21 cellular contexts compared by ENCODE assay signal in the genomic region with DNA sequence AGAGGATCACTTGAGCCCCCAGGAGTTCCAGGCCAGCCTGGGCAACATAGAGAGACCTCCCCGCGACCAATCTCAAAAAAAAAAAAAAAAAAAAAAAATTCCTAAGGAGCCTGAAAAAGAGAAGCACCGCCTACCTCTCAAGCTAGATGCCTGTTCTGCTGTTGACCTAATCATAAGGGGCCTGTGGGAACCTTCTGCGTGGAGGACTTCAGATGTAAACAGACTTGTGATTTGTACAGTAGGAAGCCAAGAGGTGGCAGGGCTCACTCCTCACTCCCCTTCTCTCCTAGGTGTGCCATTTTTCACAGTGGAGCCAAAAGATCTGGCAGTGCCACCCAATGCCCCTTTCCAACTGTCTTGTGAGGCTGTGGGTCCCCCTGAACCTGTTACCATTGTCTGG. TPM values are rescaled to one million over a fixed set of nuclear protein-coding genes. Genes with fewer than 3 reads are reported as not detected.
DNase-seq lines count a peak whose midpoint lies in the region; ATAC-seq and TF ChIP-seq lines count a peak whose summit lies in the region.
"Had no signal": no experiment of that assay in that cellular context is flagged by ENCODE, and none has a peak within 500 bp of the region (broad histone marks: within the 10 kb centered on the region; RNA-seq: fewer than 3 reads in every experiment).

No MANE protein-coding gene starts in this region.

- peaks cover 58% of the 10 kb centered on the region for H3K4me1 ChIP-seq in BLaER1
- H3K4me1 ChIP-seq in hepatocyte (ENCODE audit: insufficient read depth): peaks cover 80% of the 10 kb centered on the region
- peaks cover 38% of the 10 kb centered on the region for H3K4me1 ChIP-seq in ovary (ENCODE audit: insufficient read depth)

- no peak overlapping the region for H3K27ac Mint-ChIP-seq in T-helper 17 cell
- H3K27ac Mint-ChIP-seq: CD4-positive, CD25-positive, alpha-beta regulatory T cell; stimulated activated naive CD8-positive, alpha-beta T cell treated with anti-CD3 and anti-CD28 coated beads, Interleukin-15, Interleukin-2, amounts not matched to agents 100 ng/mL and 50 ng/mL, for 24 hours; T-cell had no signal

- no peaks in the 10 kb centered on the region for H3K9me3 ChIP-seq in BLaER1
- no peaks in the 10 kb centered on the region for H3K9me3 ChIP-seq in T-helper 17 cell (ENCODE audit: control insufficient read depth, low read length, poor library complexity, severe bottlenecking)
- no peaks in the 10 kb centered on the region for H3K9me3 ChIP-seq in hepatocyte (ENCODE audit: low read depth)
- no peaks in the 10 kb centered on the region for H3K9me3 ChIP-seq in ovary
- H3K9me3 ChIP-seq: adrenal gland had no signal

- H3K36me3 ChIP-seq in BLaER1 (no peaks in the 10 kb centered on the region), hepatocyte (replicated peaks; ENCODE audit: insufficient read depth, low read depth) (no peaks in the 10 kb centered on the region), ovary (no peaks in the 10 kb centered on the region)
- H3K36me3 ChIP-seq: adrenal gland had no signal

- no peak for TF ChIP-seq EP300 in ovary (IDR thresholded peaks at IDR 0.05)

- peak overlapping the region; percentile 15 for H3K4me3 Mint-ChIP-seq in T-helper 17 cell
- H3K4me3 Mint-ChIP-seq: stimulated activated naive CD8-positive, alpha-beta T cell treated with anti-CD3 and anti-CD28 coated beads, Interleukin-15, Interleukin-2, amounts not matched to agents 100 ng/mL and 50 ng/mL, for 24 hours; T-cell had no signal

- H3K27me3 Mint-ChIP-seq in T-helper 17 cell: peaks cover 5% of the 10 kb centered on the region

- no peak overlapping the region for H3K9ac ChIP-seq in BLaER1

- no peak for TF ChIP-seq POLR2A in ovary (IDR thresholded peaks at IDR 0.05)

- H3K4me3 ChIP-seq in BLaER1 (no peak overlapping the region), hepatocyte (no peak overlapping the region), ovary (no peak overlapping the region)
- H3K4me3 ChIP-seq: adrenal gland had no signal

- peak overlapping the region; percentile 99; the same call in 1 of the 2 replicates for H3K4me2 ChIP-seq in BLaER1
- peak overlapping the region; percentile 43 for H3K4me2 ChIP-seq in hepatocyte

- DNase-seq in T-helper 17 cell (no peak), hepatocyte (ENCODE audit: low spot score) (no peak), ovary (no peak), NCI-H510A treated with DMSO at 0.1 percent for 48 hours (lab: John Stamatoyannopoulos, UW) (no peak), NK-92 (lab: John Stamatoyannopoulos, UW; ENCODE audit: unreplicated experiment) (no peak), NCI-H1417 (lab: John Stamatoyannopoulos, UW) (no peak)
- DNase-seq: activated CD8-positive, alpha-beta memory T cell treated with anti-CD3 and anti-CD28 coated beads, Interleukin-2, amount 50 U/mL, for 48 hours; activated gamma-delta T cell treated with Interleukin-2 at 50 U/mL for 16 hours; CD4-positive, CD25-positive, alpha-beta regulatory T cell; central memory CD4-positive, alpha-beta T cell; effector CD8-positive, alpha-beta T cell; NCI-H1092 treated with DMSO at 0.1 percent for 48 hours; NCI-H2081; NCI-H524 treated with DMSO at 0.1 percent for 48 hours; SHP77 treated with DMSO at 0.1 percent for 48 hours; T-cell had no signal

- H3K27me3 ChIP-seq in BLaER1: peaks cover 15% of the 10 kb centered on the region
- no peaks in the 10 kb centered on the region for H3K27me3 ChIP-seq in hepatocyte
- no peaks in the 10 kb centered on the region for H3K27me3 ChIP-seq in ovary
- H3K27me3 ChIP-seq: adrenal gland had no signal

- no peaks in the 10 kb centered on the region for H3K9me2 ChIP-seq in hepatocyte (replicated peaks; ENCODE audit: insufficient read depth)

- peaks cover 23% of the 10 kb centered on the region for H3K79me2 ChIP-seq in hepatocyte

- ATAC-seq in T-helper 17 cell (no peak), HG02678 (IDR thresholded peaks at IDR 0.05; ENCODE audit: unreplicated experiment) (no peak)
- ATAC-seq: left lobe of liver, T-cell had no signal

- TF ChIP-seq CTCF in hepatocyte (IDR thresholded peaks at IDR 0.05; ENCODE audit: poor library complexity) (no peak), ovary (IDR thresholded peaks at IDR 0.05) (no peak)

- peaks cover 11% of the 10 kb centered on the region; the same call in 1 of the 2 replicates for H4K20me1 ChIP-seq in BLaER1
- no peaks in the 10 kb centered on the region for H4K20me1 ChIP-seq in hepatocyte (ENCODE audit: insufficient read depth, poor library complexity, severe bottlenecking)

- intact Hi-C loops in ovary (cut with DNase I): no loop called here

- peaks cover 17% of the 10 kb centered on the region for H3K4me1 Mint-ChIP-seq in T-helper 17 cell

- H3K27ac ChIP-seq in BLaER1 (no peak overlapping the region), hepatocyte (peak overlapping the region; percentile 92), ovary (peak overlapping the region; percentile 76 to 83)

- 45% methylated on average over 4 of the region's 4 CpGs for WGBS in hepatocyte (ENCODE audit: low lambda C conversion rate, missing lambda C conversion rate)
- 11 to 15% (median 14%) methylated on average over 4 of the region's 4 CpGs for WGBS in ovary, 3 donors

- H3K36me3 Mint-ChIP-seq in T-helper 17 cell (ENCODE audit: low read depth): peaks cover 3% of the 10 kb centered on the region
- H3K36me3 Mint-ChIP-seq: CD4-positive, CD25-positive, alpha-beta regulatory T cell; T-cell had no signal

- no peak overlapping the region for H2AFZ ChIP-seq in hepatocyte

RNA-seq across cellular contexts. Expression of a gene that starts 3.2 kb away (rescaled TPM):
- under 1 TPM; 0.75 to 0.89 TPM for total RNA-seq in T-helper 17 cell
- 65.8 and 71.0 TPM in 2 replicates for total RNA-seq in hepatocyte
- polyA plus RNA-seq in hepatocyte: 99.8 and 109 TPM in 2 replicates
- total RNA-seq in ovary: 100 to 1,000 TPM in 5 of 7 donors, 10 to 100 TPM in 2; 43.1 to 265 (median 135) TPM
- polyA plus RNA-seq in ovary: 10 to 100 TPM; 37.7 to 78.7 TPM
- total RNA-seq: CD4-positive, CD25-positive, alpha-beta regulatory T cell had no signal

RNA-seq across cellular contexts. Expression of a gene that starts 18.2 kb away (rescaled TPM):
- total RNA-seq in T-helper 17 cell: 10 to 100 TPM; 26.6 to 28.4 TPM
- total RNA-seq in hepatocyte: 15.9 and 16.3 TPM in 2 replicates
- polyA plus RNA-seq in hepatocyte: 26.5 and 29.3 TPM in 2 replicates
- total RNA-seq in ovary: 10 to 100 TPM; 19.1 to 33.2 (median 22.5) TPM
- polyA plus RNA-seq in ovary: 10 to 100 TPM in 1 of 2 donors, 1 to 10 TPM in 1; 8.6 to 12.0 TPM

RNA-seq across cellular contexts. Expression of a gene that starts 48.6 kb away (rescaled TPM):
- total RNA-seq in T-helper 17 cell (10 to 100 TPM; 58.2 to 74.6 TPM), hepatocyte (0.83 and 1.6 TPM in 2 replicates), ovary (under 1 TPM in 4 of 7 donors, not detected in 3; 0.17 to 0.46 (median 0.30) TPM)
- polyA plus RNA-seq in hepatocyte (1.1 and 1.2 TPM in 2 replicates), ovary (under 1 TPM in 1 of 2 donors, not detected in 1; 0.23 TPM)

Comparison
In these comparisons a context has a peak if more than half of its experiments do, and no peak if none do; other contexts are left out.
1. RNA of a gene that starts 3.2 kb away (total RNA-seq): 43.1 to 265 TPM in ovary and 65.8 to 71.0 TPM in hepatocyte; 0.75 to 0.89 TPM in T-helper 17 cell; every median in the first group is over 10 times any median in the second.
2. RNA of a gene that starts 48.6 kb away (total RNA-seq): 58.2 to 74.6 TPM in T-helper 17 cell; 0.83 to 1.6 TPM in hepatocyte and 0.17 to 0.46 TPM in ovary; every median in the first group is over 10 times any median in the second.